1 cellular context compared by ENCODE assay signal in genomic region chr12:122951979-122952892, GRCh38.
TF ChIP-seq lines count a peak whose summit lies in the region.

No MANE protein-coding gene starts in this region.

TF ChIP-seq in IMR-90, 13 proteins besides CTCF, POLR2A, EP300 and RAD21 (continued from another document):
- TF ChIP-seq SMC3 (IDR thresholded peaks at IDR 0.05; ENCODE audit: low read depth, low read length) (peak; percentile 97), MAZ (IDR thresholded peaks at IDR 0.05; ENCODE audit: borderline replicate concordance, low read depth, low read length) (no peak), USF2 (IDR thresholded peaks at IDR 0.05; ENCODE audit: low read depth, low read length) (no peak), CHD1 (IDR thresholded peaks at IDR 0.05; ENCODE audit: low read depth, low read length) (no peak), FOS (IDR thresholded peaks at IDR 0.05; ENCODE audit: low read depth, low read length) (no peak), NFE2L2 (IDR thresholded peaks at IDR 0.05; ENCODE audit: low read depth, low read length) (no peak), RCOR1 (IDR thresholded peaks at IDR 0.05; ENCODE audit: insufficient replicate concordance, low read length) (no peak), CEBPB (IDR thresholded peaks at IDR 0.05; ENCODE audit: low read depth, low read length) (no peak), BHLHE40 (IDR thresholded peaks at IDR 0.05; ENCODE audit: low read depth, low read length) (no peak)
